In genomic region chr1:220666349-220666748, GRCh38 we compare ENCODE assay signal across 27 cellular contexts.
"Had no signal": no experiment of that assay in that cellular context is flagged by ENCODE, and none has a peak within 500 bp of the region (broad histone marks: within the 10 kb centered on the region; RNA-seq: fewer than 3 reads in every experiment).

No MANE protein-coding gene starts in this region.

- H2AFZ ChIP-seq: neural progenitor cell, parathyroid adenoma had no signal

- H3K4me2 ChIP-seq: neural progenitor cell had no signal

- H3K27me3 ChIP-seq: neural progenitor cell, ovary, right lobe of liver, sigmoid colon, stomach, thyroid gland, tibial nerve, upper lobe of left lung, vagina had no signal

- H3K27ac ChIP-seq: neural progenitor cell, ovary, parathyroid adenoma, psoas muscle, right lobe of liver, sigmoid colon, stomach, thoracic aorta, thyroid gland, tibial nerve, upper lobe of left lung, vagina had no signal

- H3K36me3 ChIP-seq: neural progenitor cell, ovary, right lobe of liver, thoracic aorta, thyroid gland, upper lobe of left lung had no signal

- H3K36me3 Mint-ChIP-seq: stimulated activated effector memory CD8-positive, alpha-beta T cell treated with anti-CD3 and anti-CD28 coated beads, Interleukin-12 subunit alpha, Interleukin-12 subunit beta, amount 100 ng/mL, for 72 hours had no signal

- H3K4me1 Mint-ChIP-seq: nephron; neural progenitor cell; stimulated activated effector memory CD8-positive, alpha-beta T cell treated with anti-CD3 and anti-CD28 coated beads, Interleukin-12 subunit alpha, Interleukin-12 subunit beta, amount 100 ng/mL, for 72 hours; stimulated activated naive B cell treated with anti-CD40 and anti-IgM and Interleukin-4, amounts not matched to agents 10 μg/mL and 1 μg/mL and 100 μg/mL, for 72 hours had no signal

- H3K79me2 ChIP-seq: parathyroid adenoma had no signal

- H3K4me1 ChIP-seq: neural progenitor cell, parathyroid adenoma, psoas muscle, right lobe of liver, sigmoid colon, stomach, thyroid gland, tibial nerve, upper lobe of left lung, vagina had no signal

- H3K27me3 Mint-ChIP-seq: progenitor cell of endocrine pancreas had no signal

- H3K9me3 ChIP-seq: ovary, right lobe of liver, thyroid gland, vagina had no signal

- H3K27ac Mint-ChIP-seq: nephron; neural progenitor cell; progenitor cell of endocrine pancreas; stimulated activated effector memory CD8-positive, alpha-beta T cell treated with anti-CD3 and anti-CD28 coated beads, Interleukin-12 subunit alpha, Interleukin-12 subunit beta, amount 100 ng/mL, for 72 hours; stimulated activated naive B cell treated with anti-CD40 and anti-IgM and Interleukin-4, amounts not matched to agents 10 μg/mL and 1 μg/mL and 100 μg/mL, for 72 hours; stimulated activated naive CD8-positive, alpha-beta T cell treated with anti-CD3 and anti-CD28 coated beads, Interleukin-15, Interleukin-2, amounts not matched to agents 100 ng/mL and 50 ng/mL, for 24 hours had no signal

- H3K4me3 Mint-ChIP-seq: nephron; neural progenitor cell; stimulated activated effector memory CD8-positive, alpha-beta T cell treated with anti-CD3 and anti-CD28 coated beads, Interleukin-12 subunit alpha, Interleukin-12 subunit beta, amount 100 ng/mL, for 72 hours; stimulated activated naive B cell treated with anti-CD40 and anti-IgM and Interleukin-4, amounts not matched to agents 10 μg/mL and 1 μg/mL and 100 μg/mL, for 72 hours; stimulated activated naive CD8-positive, alpha-beta T cell treated with anti-CD3 and anti-CD28 coated beads, Interleukin-15, Interleukin-2, amounts not matched to agents 100 ng/mL and 50 ng/mL, for 24 hours had no signal

- H3K4me3 ChIP-seq: neural progenitor cell, ovary, psoas muscle, right lobe of liver, sigmoid colon, stomach, thoracic aorta, thyroid gland, tibial nerve, upper lobe of left lung, vagina had no signal

- DNase-seq: occipital lobe; ovary; posterior cingulate gyrus; psoas muscle; right cardiac atrium; right lobe of liver; sigmoid colon; small intestine; stimulated activated CD4-positive, alpha-beta T cell treated with anti-CD3 and anti-CD28 coated beads, Interleukin-15, amount 100 ng/mL, for 24 hours; stimulated activated CD4-positive, alpha-beta T cell treated with anti-CD3 and anti-CD28 coated beads, Interleukin-2, amount 100 ng/mL, for 24 hours; stimulated activated CD4-positive, alpha-beta T cell treated with anti-CD3 and anti-CD28 coated beads, Interleukin-2, amount 100 ng/mL, for 48 hours; stimulated activated CD4-positive, alpha-beta T cell treated with anti-CD3 and anti-CD28 coated beads, Interleukin-4, amount 100 ng/mL, for 24 hours; stimulated activated naive B cell treated with anti-CD40 and anti-IgM and Interleukin-4, amounts not matched to agents 10 μg/mL and 1 μg/mL and 100 μg/mL, for 72 hours; stimulated activated naive CD4-positive, alpha-beta T cell treated with Interleukin-2 at 50 U/mL for 16 hours; stomach; thyroid gland; trophoblast cell; upper lobe of left lung had no signal

- ATAC-seq: psoas muscle; right cardiac atrium; right lobe of liver; stimulated activated effector memory CD8-positive, alpha-beta T cell treated with anti-CD3 and anti-CD28 coated beads, Interleukin-12 subunit alpha, Interleukin-12 subunit beta, amount 100 ng/mL, for 72 hours; stimulated activated naive B cell treated with anti-CD40 and anti-IgM and Interleukin-4, amounts not matched to agents 10 μg/mL and 1 μg/mL and 100 μg/mL, for 72 hours had no signal

- H3K9ac ChIP-seq: neural progenitor cell, parathyroid adenoma had no signal
